Comparison of ENCODE assay signal across 8 cellular contexts in genomic region chr19:51131780-51132680, GRCh38.
DNase-seq lines count a peak whose midpoint lies in the region; ATAC-seq lines count a peak whose summit lies in the region.

No MANE protein-coding gene starts in this region.

- H3K27me3 ChIP-seq in mucosa of rectum (ENCODE audit: control insufficient read depth in 2 of 2, insufficient read depth in 2 of 2, low read length in 2 of 2), result no peaks in the 10 kb centered on the region

- DNase-seq in DMS79 (lab: John Stamatoyannopoulos, UW) (peak; percentile 71), NCI-H2227 (lab: John Stamatoyannopoulos, UW; ENCODE audit: unreplicated experiment) (peak; percentile 63), NAMALWA (ENCODE audit: low spot score) (no peak), D341Med (ENCODE audit: low spot score) (no peak)
- peak; percentile 25 for DNase-seq in central memory CD4-positive, alpha-beta T cell

- peak overlapping the region in 1 of 2 donors; percentile 7 for H3K4me3 ChIP-seq in mucosa of rectum (ENCODE audit: low read length in 2 of 2)

- peak overlapping the region; percentile 16 to 47 for H3K27ac ChIP-seq in mucosa of rectum (ENCODE audit: low read depth in 2 of 2, low read length in 2 of 2)

- H3K9ac ChIP-seq in mucosa of rectum (ENCODE audit: low read depth in 1 of 2, low read length in 2 of 2), result no peak overlapping the region

- no peaks in the 10 kb centered on the region for H3K36me3 ChIP-seq in mucosa of rectum (ENCODE audit: control insufficient read depth in 2 of 2, insufficient read depth in 2 of 2, low read length in 2 of 2)

- no peak for ATAC-seq in HG02571 (IDR thresholded peaks at IDR 0.05; ENCODE audit: unreplicated experiment)
- ATAC-seq in GM18873 (IDR thresholded peaks at IDR 0.05; ENCODE audit: low FRiP score, unreplicated experiment), result no peak

- H3K4me1 ChIP-seq in mucosa of rectum (ENCODE audit: control insufficient read depth in 2 of 2, insufficient read depth in 2 of 2, low read length in 2 of 2), result peaks cover 7 to 10% of the 10 kb centered on the region in 2 donors

- H3K9me3 ChIP-seq in mucosa of rectum (ENCODE audit: control insufficient read depth in 2 of 2, low read length in 2 of 2), result no peaks in the 10 kb centered on the region

Comparison
In these comparisons a context has a peak if more than half of its experiments do, and no peak if none do; other contexts are left out.
1. DNase-seq: peak in DMS79 (single experiment), NCI-H2227 (single experiment) and central memory CD4-positive, alpha-beta T cell (single experiment); none in NAMALWA (single experiment) and D341Med (single experiment).